In the genomic region with DNA sequence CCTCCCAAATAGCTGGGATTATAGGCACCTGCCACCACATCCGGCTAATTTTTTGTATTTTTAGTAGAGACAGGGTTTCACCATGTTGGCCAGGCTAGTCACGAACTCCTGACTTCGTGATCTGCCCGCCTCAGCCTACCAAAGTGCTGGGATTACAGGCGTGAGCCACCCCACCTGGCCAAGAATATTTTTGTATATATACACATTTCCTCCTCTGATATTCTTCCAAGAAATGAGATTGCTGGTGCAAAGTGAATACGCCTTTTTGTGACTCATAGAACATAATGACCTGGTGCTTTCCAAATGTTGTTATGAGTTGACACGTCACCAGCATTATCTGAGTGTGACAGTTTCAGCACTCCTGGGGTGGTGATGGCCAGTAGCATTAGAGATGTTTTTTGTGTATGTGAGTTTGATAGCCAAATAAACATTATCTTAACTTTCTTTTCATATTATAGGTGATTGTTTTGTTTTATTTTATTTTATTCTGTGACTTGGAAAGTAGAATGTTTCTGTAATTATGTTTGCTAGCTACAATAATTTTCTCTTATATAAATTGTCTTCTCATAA, we compare ENCODE assay signal across 1 cellular context.
TF ChIP-seq lines count a peak whose summit lies in the region.

No MANE protein-coding gene starts in this region.

TF ChIP-seq in K562, 482 proteins besides CTCF, POLR2A, EP300 and RAD21 (continued from another document):
- TF ChIP-seq, protein P1, sequence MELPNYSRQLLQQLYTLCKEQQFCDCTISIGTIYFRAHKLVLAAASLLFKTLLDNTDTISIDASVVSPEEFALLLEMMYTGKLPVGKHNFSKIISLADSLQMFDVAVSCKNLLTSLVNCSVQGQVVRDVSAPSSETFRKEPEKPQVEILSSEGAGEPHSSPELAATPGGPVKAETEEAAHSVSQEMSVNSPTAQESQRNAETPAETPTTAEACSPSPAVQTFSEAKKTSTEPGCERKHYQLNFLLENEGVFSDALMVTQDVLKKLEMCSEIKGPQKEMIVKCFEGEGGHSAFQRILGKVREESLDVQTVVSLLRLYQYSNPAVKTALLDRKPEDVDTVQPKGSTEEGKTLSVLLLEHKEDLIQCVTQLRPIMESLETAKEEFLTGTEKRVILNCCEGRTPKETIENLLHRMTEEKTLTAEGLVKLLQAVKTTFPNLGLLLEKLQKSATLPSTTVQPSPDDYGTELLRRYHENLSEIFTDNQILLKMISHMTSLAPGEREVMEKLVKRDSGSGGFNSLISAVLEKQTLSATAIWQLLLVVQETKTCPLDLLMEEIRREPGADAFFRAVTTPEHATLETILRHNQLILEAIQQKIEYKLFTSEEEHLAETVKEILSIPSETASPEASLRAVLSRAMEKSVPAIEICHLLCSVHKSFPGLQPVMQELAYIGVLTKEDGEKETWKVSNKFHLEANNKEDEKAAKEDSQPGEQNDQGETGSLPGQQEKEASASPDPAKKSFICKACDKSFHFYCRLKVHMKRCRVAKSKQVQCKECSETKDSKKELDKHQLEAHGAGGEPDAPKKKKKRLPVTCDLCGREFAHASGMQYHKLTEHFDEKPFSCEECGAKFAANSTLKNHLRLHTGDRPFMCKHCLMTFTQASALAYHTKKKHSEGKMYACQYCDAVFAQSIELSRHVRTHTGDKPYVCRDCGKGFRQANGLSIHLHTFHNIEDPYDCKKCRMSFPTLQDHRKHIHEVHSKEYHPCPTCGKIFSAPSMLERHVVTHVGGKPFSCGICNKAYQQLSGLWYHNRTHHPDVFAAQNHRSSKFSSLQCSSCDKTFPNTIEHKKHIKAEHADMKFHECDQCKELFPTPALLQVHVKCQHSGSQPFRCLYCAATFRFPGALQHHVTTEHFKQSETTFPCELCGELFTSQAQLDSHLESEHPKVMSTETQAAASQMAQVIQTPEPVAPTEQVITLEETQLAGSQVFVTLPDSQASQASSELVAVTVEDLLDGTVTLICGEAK (IDR thresholded peaks at IDR 0.05) = peak; percentile 29; the same call in 1 of the 2 replicates
- TF ChIP-seq, protein P1 (CRISPR knock-in tag; IDR thresholded peaks at IDR 0.05) = no peak
